8 cellular contexts compared by ENCODE assay signal in genomic region chr21:45427331-45428271, GRCh38. TPM values are rescaled to one million over a fixed set of nuclear protein-coding genes. Genes with fewer than 3 reads are reported as not detected.
A peak's percentile ranks its signal among the peaks of the same experiment; 100 is the strongest.
DNase-seq lines count a peak whose midpoint lies in the region; ATAC-seq, FAIRE-seq and TF ChIP-seq lines count a peak whose summit lies in the region.
"Had no signal": no experiment of that assay in that cellular context is flagged by ENCODE, and none has a peak within 500 bp of the region (broad histone marks: within the 10 kb centered on the region; RNA-seq: fewer than 3 reads in every experiment).

No MANE protein-coding gene starts in this region.

- H3K4me3 Mint-ChIP-seq in naive thymus-derived CD8-positive, alpha-beta T cell = no peak overlapping the region

- H3K9me3 ChIP-seq in HUES6 (ENCODE audit: control insufficient read depth, insufficient read depth, low read depth, low read length) (no peaks in the 10 kb centered on the region), keratinocyte (ENCODE audit: control insufficient read depth, low read depth, low read length) (no peaks in the 10 kb centered on the region)

- no peaks in the 10 kb centered on the region for H3K27me3 ChIP-seq in HUES6 (ENCODE audit: control insufficient read depth, insufficient read depth, low read length)
- no peaks in the 10 kb centered on the region for H3K27me3 ChIP-seq in bronchial epithelial cell (ENCODE audit: control insufficient read depth, insufficient read depth, low read length)
- no peaks in the 10 kb centered on the region for H3K27me3 ChIP-seq in keratinocyte (ENCODE audit: control insufficient read depth, extremely low read depth, insufficient read depth, low read length)

- POLR2A ChIA-PET in naive thymus-derived CD8-positive, alpha-beta T cell (lab: Charles Lee) = no interaction called here

- no peak overlapping the region; the same call in 1 of the 2 replicates for H3K4me3 ChIP-seq in HUES6 (ENCODE audit: low read depth, low read length)
- H3K4me3 ChIP-seq in bronchial epithelial cell (ENCODE audit: low read depth, low read length) = no peak overlapping the region
- no peak overlapping the region for H3K4me3 ChIP-seq in keratinocyte (ENCODE audit: control insufficient read depth in 2 of 3, extremely low read depth in 1 of 3, insufficient read depth in 2 of 3, low read depth in 1 of 3, low read length in 3 of 3)

- no peak for ATAC-seq in naive thymus-derived CD8-positive, alpha-beta T cell

- H3K36me3 ChIP-seq in HUES6 (ENCODE audit: control insufficient read depth, insufficient read depth, low read length) (peaks cover 12% of the 10 kb centered on the region), bronchial epithelial cell (ENCODE audit: control insufficient read depth, insufficient read depth, low read length) (no peaks in the 10 kb centered on the region), keratinocyte (ENCODE audit: control insufficient read depth in 2 of 2, extremely low read depth in 1 of 2, insufficient read depth in 2 of 2, low read length in 2 of 2) (peaks cover 0 to 3% of the 10 kb centered on the region in 2 experiments)

- peaks cover 2% of the 10 kb centered on the region for H4K20me1 ChIP-seq in keratinocyte (ENCODE audit: control insufficient read depth, extremely low read depth, insufficient read depth, low read length)

- dilution Hi-C loops in keratinocyte (cut with MboI; ENCODE audit: extremely low pct_ligation_motif_present, low sequenced_read_pairs) = no loop called here

- FAIRE-seq in bronchial epithelial cell (lab: Jason Lieb, UNC) (peak; percentile 50), keratinocyte (lab: Jason Lieb, UNC) (peak; percentile 87)

- H3K27ac Mint-ChIP-seq in naive thymus-derived CD8-positive, alpha-beta T cell = no peak overlapping the region

- H3K27ac ChIP-seq in HUES6 (ENCODE audit: low read depth, low read length) = peak overlapping the region; percentile 81
- H3K27ac ChIP-seq in keratinocyte (ENCODE audit: control insufficient read depth, insufficient read depth, low read length) = peak overlapping the region; percentile 10

- no peaks in the 10 kb centered on the region for H3K9me3 Mint-ChIP-seq in naive thymus-derived CD8-positive, alpha-beta T cell

- DNase-seq in bronchial epithelial cell (ENCODE audit: low read depth) (peak; percentile 83), keratinocyte (ENCODE audit: low read depth, low spot score) (peak; percentile 82), ureter (ENCODE audit: low spot score) (peak; percentile 80), DMS153 (lab: John Stamatoyannopoulos, UW) (no peak), T-helper 9 cell (no peak)
- no peak for DNase-seq in naive thymus-derived CD8-positive, alpha-beta T cell
- DNase-seq: NCI-H2081 treated with DMSO at 0.1 percent for 48 hours had no signal

- TF ChIP-seq CTCF in bronchial epithelial cell (IDR thresholded peaks at IDR 0.05; ENCODE audit: insufficient read depth, low read length, severe bottlenecking) = no peak
- TF ChIP-seq CTCF in keratinocyte (optimal IDR thresholded peaks at IDR 0.05 in 1 of 3, IDR thresholded peaks at IDR 0.05 in 1 of 3, conservative IDR thresholded peaks at IDR 0.05 in 1 of 3; ENCODE audit: extremely low read depth in 1 of 3, insufficient read depth in 2 of 3, low read length in 3 of 3) = no peak

- H3K4me2 ChIP-seq in keratinocyte (ENCODE audit: control insufficient read depth, extremely low read depth, insufficient read depth, low read depth, low read length) = peak overlapping the region; percentile 20

- H3K4me1 ChIP-seq in HUES6 (ENCODE audit: control insufficient read depth, insufficient read depth, low read length) (peaks cover 71% of the 10 kb centered on the region), keratinocyte (ENCODE audit: control insufficient read depth, extremely low read depth, insufficient read depth, low read length) (peaks cover 16% of the 10 kb centered on the region)

- peaks cover 0 to 3% (median 0%) of the 10 kb centered on the region in 5 donors for H3K27me3 Mint-ChIP-seq in naive thymus-derived CD8-positive, alpha-beta T cell

- no peaks in the 10 kb centered on the region for H3K9me1 ChIP-seq in keratinocyte (ENCODE audit: control insufficient read depth, extremely low read depth, insufficient read depth, low read length)

- H3K36me3 Mint-ChIP-seq in naive thymus-derived CD8-positive, alpha-beta T cell = no peaks in the 10 kb centered on the region

- H3K9ac ChIP-seq in HUES6 (ENCODE audit: low read length) = peak overlapping the region; percentile 54
- peak overlapping the region; percentile 2 for H3K9ac ChIP-seq in keratinocyte (ENCODE audit: control insufficient read depth, extremely low read depth, insufficient read depth, low read length)

- no peaks in the 10 kb centered on the region for H3K4me1 Mint-ChIP-seq in naive thymus-derived CD8-positive, alpha-beta T cell

- peaks cover 8% of the 10 kb centered on the region for H3K79me2 ChIP-seq in keratinocyte (ENCODE audit: control insufficient read depth, insufficient read depth, low read length)

- H2AFZ ChIP-seq in keratinocyte (ENCODE audit: control insufficient read depth, low read length) = no peak overlapping the region

RNA-seq across cellular contexts. Expression of gene COL18A1, which starts 22.6 kb away (rescaled TPM):
- 9.2 and 16.9 TPM in 2 replicates for total RNA-seq in bronchial epithelial cell
- 13.0 to 24.0 TPM (median 18.9 TPM) in 3 replicates for polyA plus RNA-seq in keratinocyte
- polyA plus RNA-seq in keratinocyte (2011; ENCODE audit: low read depth) = 3.9 TPM
- 3.2 and 8.8 TPM in 2 replicates for polyA plus RNA-seq in keratinocyte (2011; cell fraction: cytosol; rRNA removed)
- 44.9 and 77.1 TPM in 2 replicates for polyA plus RNA-seq in keratinocyte (2011; cell fraction: nucleus; rRNA removed)
- 9.3 and 34.2 TPM in 2 replicates for polyA plus RNA-seq in keratinocyte (2012; ENCODE audit: low replicate concordance)
- 11.7 to 21.3 TPM (median 14.4 TPM) in 3 replicates for polyA minus RNA-seq in keratinocyte
- 32.4 TPM for polyA minus RNA-seq in keratinocyte (2011; cell fraction: cytosol; rRNA and poly(A)+ RNA removed)
- 84.5 and 98.7 TPM in 2 replicates for polyA minus RNA-seq in keratinocyte (2011; cell fraction: nucleus; rRNA and poly(A)+ RNA removed)
- 90.4 TPM for total RNA-seq in ureter
- total RNA-seq in naive thymus-derived CD8-positive, alpha-beta T cell = 10 to 100 TPM; 20.1 to 22.2 TPM
- polyA plus RNA-seq in naive thymus-derived CD8-positive, alpha-beta T cell = 1 to 10 TPM; 1.5 to 9.9 (median 7.3) TPM

Comparison
In these comparisons a context has a peak if more than half of its experiments do, and no peak if none do; other contexts are left out.
1. DNase-seq: peak in bronchial epithelial cell (single experiment), keratinocyte (single experiment) and ureter (single experiment); none in naive thymus-derived CD8-positive, alpha-beta T cell (0 of 10), DMS153 (single experiment) and T-helper 9 cell (single experiment).